ENCODE assay signal across 11 cellular contexts in the genomic region with DNA sequence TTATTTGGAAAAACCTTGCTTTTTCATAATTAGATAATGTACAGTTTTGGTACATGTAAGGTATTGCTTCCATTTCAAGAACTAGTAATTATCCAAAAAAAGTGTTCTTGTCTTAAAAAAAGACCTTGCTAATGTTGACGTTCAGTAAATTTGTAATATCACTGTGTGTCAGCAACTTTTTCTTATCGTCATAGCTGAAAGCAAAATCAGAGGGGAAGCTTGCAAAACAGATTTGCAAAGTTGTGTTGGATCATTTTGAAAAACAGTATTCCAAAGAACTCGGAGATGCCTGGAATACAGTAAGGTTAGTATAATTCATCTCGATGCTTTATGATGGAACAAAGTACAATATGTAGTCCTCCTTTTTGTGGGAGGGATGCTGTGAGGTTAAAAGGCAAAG. TPM values are rescaled to one million over a fixed set of nuclear protein-coding genes. Genes with fewer than 3 reads are reported as not detected.
DNase-seq lines count a peak whose midpoint lies in the region; ATAC-seq, FAIRE-seq and TF ChIP-seq lines count a peak whose summit lies in the region.
"Had no signal": no experiment of that assay in that cellular context is flagged by ENCODE, and none has a peak within 500 bp of the region (broad histone marks: within the 10 kb centered on the region; RNA-seq: fewer than 3 reads in every experiment).

No MANE protein-coding gene starts in this region.

- peaks cover 61% of the 10 kb centered on the region for H3K36me3 Mint-ChIP-seq in activated CD4-positive, alpha-beta memory T cell treated with anti-CD3 and anti-CD28 coated beads, Interleukin-2, amount 10 ng/mL, durations not matched to agents 7 days and 5 days (ENCODE audit: low read depth)
- peaks cover 15% of the 10 kb centered on the region for H3K36me3 Mint-ChIP-seq in type B pancreatic cell

- H3K18ac ChIP-seq in trophoblast cell (ENCODE audit: low read length): no peak overlapping the region

- DNase-seq in left ventricle myocardium inferior (no peak), Right ventricle myocardium inferior (ENCODE audit: missing footprints) (no peak), keratinocyte (ENCODE audit: low read depth, low spot score) (no peak), type B pancreatic cell (ENCODE audit: extremely low spot score, unreplicated experiment) (no peak), trophoblast cell (no peak), GM20000 (ENCODE audit: low spot score) (no peak)
- no peak for DNase-seq in activated CD4-positive, alpha-beta memory T cell treated with anti-CD3 and anti-CD28 coated beads, Interleukin-2, amount 10 ng/mL, durations not matched to agents 7 days and 5 days
- DNase-seq: DMS79, NCI-H345 had no signal

- intact Hi-C loops in left ventricle myocardium inferior (cut with micrococcal nuclease) (loop anchor here (10.0 kb wide), 1 partner anchor 149 kb away; no protein-coding TSS in a partner anchor), Right ventricle myocardium inferior (cut with DNase I) (no loop called here)

- H2BK120ac ChIP-seq in trophoblast cell (ENCODE audit: insufficient read depth, low read length, poor library complexity): no peak overlapping the region

- H3K9ac ChIP-seq in keratinocyte (ENCODE audit: control insufficient read depth, extremely low read depth, insufficient read depth, low read length) (no peak overlapping the region), trophoblast cell (ENCODE audit: low read length) (no peak overlapping the region)

- H4K8ac ChIP-seq in trophoblast cell (ENCODE audit: low read depth, low read length): no peak overlapping the region

- no peaks in the 10 kb centered on the region for H4K20me1 ChIP-seq in keratinocyte (ENCODE audit: control insufficient read depth, extremely low read depth, insufficient read depth, low read length)

- peaks cover 7% of the 10 kb centered on the region for H3K79me1 ChIP-seq in trophoblast cell (ENCODE audit: low read length)

- H3K9me1 ChIP-seq in keratinocyte (ENCODE audit: control insufficient read depth, extremely low read depth, insufficient read depth, low read length): no peaks in the 10 kb centered on the region

- WGBS in trophoblast cell (ENCODE audit: extremely low coverage, insufficient coverage, insufficient read length): no CpG with 5 or more reads among the region's 4 CpGs

- peak overlapping the region; percentile 80 for H3K4me3 ChIP-seq in left ventricle myocardium inferior
- H3K4me3 ChIP-seq in keratinocyte (ENCODE audit: control insufficient read depth in 2 of 3, extremely low read depth in 1 of 3, insufficient read depth in 2 of 3, low read depth in 1 of 3, low read length in 3 of 3): no peak overlapping the region
- H3K4me3 ChIP-seq in trophoblast cell (ENCODE audit: low read depth, low read length): no peak overlapping the region

- H3K27ac Mint-ChIP-seq in activated CD4-positive, alpha-beta memory T cell treated with anti-CD3 and anti-CD28 coated beads, Interleukin-2, amount 10 ng/mL, durations not matched to agents 7 days and 5 days: peak overlapping the region; percentile 98
- H3K27ac Mint-ChIP-seq in type B pancreatic cell: peak overlapping the region; percentile 100

- H3K9me3 Mint-ChIP-seq in activated CD4-positive, alpha-beta memory T cell treated with anti-CD3 and anti-CD28 coated beads, Interleukin-2, amount 10 ng/mL, durations not matched to agents 7 days and 5 days: peaks cover 8% of the 10 kb centered on the region
- no peaks in the 10 kb centered on the region for H3K9me3 Mint-ChIP-seq in type B pancreatic cell

- H4K12ac ChIP-seq in trophoblast cell (ENCODE audit: low read depth, low read length): no peak overlapping the region

- no peak overlapping the region for H2BK12ac ChIP-seq in trophoblast cell (ENCODE audit: low read length)

- CTCF ChIA-PET in activated CD4-positive, alpha-beta memory T cell treated with anti-CD3 and anti-CD28 coated beads, Interleukin-2, amount 10 ng/mL, durations not matched to agents 7 days and 5 days (lab: Charles Lee): interaction anchor here (1.8 kb wide), 1 partner anchor 62 kb away, joined by 10 read pairs; no protein-coding TSS in a partner anchor

- no peak overlapping the region for H2AK5ac ChIP-seq in trophoblast cell (ENCODE audit: low read length)

- peak overlapping the region; percentile 94 for H3K27ac ChIP-seq in left ventricle myocardium inferior (replicated peaks)
- H3K27ac ChIP-seq in keratinocyte (ENCODE audit: control insufficient read depth, insufficient read depth, low read length): no peak overlapping the region
- no peak overlapping the region for H3K27ac ChIP-seq in trophoblast cell (ENCODE audit: low read depth, low read length)

- H3K9me3 ChIP-seq in left ventricle myocardium inferior (replicated peaks) (no peaks in the 10 kb centered on the region), keratinocyte (ENCODE audit: control insufficient read depth, low read depth, low read length) (no peaks in the 10 kb centered on the region), trophoblast cell (ENCODE audit: insufficient read depth, low read depth, low read length) (no peaks in the 10 kb centered on the region)

- H3K79me2 ChIP-seq in keratinocyte (ENCODE audit: control insufficient read depth, insufficient read depth, low read length) (no peaks in the 10 kb centered on the region), trophoblast cell (ENCODE audit: control insufficient read depth, insufficient read depth, low read length, poor library complexity) (peaks cover 4% of the 10 kb centered on the region)

- no peak overlapping the region for H4K91ac ChIP-seq in trophoblast cell (ENCODE audit: low read depth, low read length)

- H3K36me3 ChIP-seq in left ventricle myocardium inferior (peaks cover 20% of the 10 kb centered on the region), keratinocyte (ENCODE audit: control insufficient read depth in 2 of 2, extremely low read depth in 1 of 2, insufficient read depth in 2 of 2, low read length in 2 of 2) (peaks cover 0 to under 1% of the 10 kb centered on the region in 2 experiments), trophoblast cell (ENCODE audit: control insufficient read depth in 1 of 2, insufficient read depth in 2 of 2, low read length in 2 of 2) (peaks cover 2% of the 10 kb centered on the region in 2 experiments)

- H3K14ac ChIP-seq in trophoblast cell (ENCODE audit: low read length): no peak overlapping the region

- dilution Hi-C loops in keratinocyte (cut with MboI; ENCODE audit: extremely low pct_ligation_motif_present, low sequenced_read_pairs): no loop called here

- H3K27me3 Mint-ChIP-seq in activated CD4-positive, alpha-beta memory T cell treated with anti-CD3 and anti-CD28 coated beads, Interleukin-2, amount 10 ng/mL, durations not matched to agents 7 days and 5 days: no peaks in the 10 kb centered on the region
- H3K27me3 Mint-ChIP-seq in type B pancreatic cell: no peaks in the 10 kb centered on the region

- H3K23ac ChIP-seq in trophoblast cell (ENCODE audit: low read length): no peak overlapping the region

- H2AFZ ChIP-seq in keratinocyte (ENCODE audit: control insufficient read depth, low read length) (no peak overlapping the region), trophoblast cell (ENCODE audit: insufficient read depth, low read length, poor library complexity) (no peak overlapping the region)

- no peak overlapping the region for H3K4ac ChIP-seq in trophoblast cell (ENCODE audit: low read depth, low read length)

- peaks cover 59% of the 10 kb centered on the region for H3K4me1 Mint-ChIP-seq in activated CD4-positive, alpha-beta memory T cell treated with anti-CD3 and anti-CD28 coated beads, Interleukin-2, amount 10 ng/mL, durations not matched to agents 7 days and 5 days
- H3K4me1 Mint-ChIP-seq in type B pancreatic cell (ENCODE audit: unreplicated experiment): peaks cover 38% of the 10 kb centered on the region

- peak overlapping the region; percentile 78 for H3K4me2 ChIP-seq in keratinocyte (ENCODE audit: control insufficient read depth, extremely low read depth, insufficient read depth, low read depth, low read length)
- H3K4me2 ChIP-seq in trophoblast cell (ENCODE audit: low read length): no peak overlapping the region

- TF ChIP-seq CTCF in left ventricle myocardium inferior (IDR thresholded peaks at IDR 0.05; ENCODE audit: borderline replicate concordance) (no peak), keratinocyte (optimal IDR thresholded peaks at IDR 0.05 in 1 of 3, IDR thresholded peaks at IDR 0.05 in 1 of 3, conservative IDR thresholded peaks at IDR 0.05 in 1 of 3; ENCODE audit: extremely low read depth in 1 of 3, insufficient read depth in 2 of 3, low read length in 3 of 3) (no peak), type B pancreatic cell (conservative IDR thresholded peaks at IDR 0.05) (no peak), GM20000 (IDR thresholded peaks at IDR 0.05; ENCODE audit: extremely low read depth, missing control alignments) (no peak)

- H3K27me3 ChIP-seq in left ventricle myocardium inferior (ENCODE audit: low read depth): no peaks in the 10 kb centered on the region
- no peaks in the 10 kb centered on the region for H3K27me3 ChIP-seq in keratinocyte (ENCODE audit: control insufficient read depth, extremely low read depth, insufficient read depth, low read length)
- no peaks in the 10 kb centered on the region for H3K27me3 ChIP-seq in trophoblast cell (ENCODE audit: insufficient read depth, low read length)

- no peak overlapping the region for H2BK5ac ChIP-seq in trophoblast cell (ENCODE audit: low read depth, low read length, poor library complexity)

- peak overlapping the region; percentile 86 for H3K4me3 Mint-ChIP-seq in activated CD4-positive, alpha-beta memory T cell treated with anti-CD3 and anti-CD28 coated beads, Interleukin-2, amount 10 ng/mL, durations not matched to agents 7 days and 5 days
- peak overlapping the region; percentile 96 for H3K4me3 Mint-ChIP-seq in type B pancreatic cell

- no peak for FAIRE-seq in keratinocyte (lab: Jason Lieb, UNC)

- ATAC-seq in Right ventricle myocardium inferior (no peak), GM19397 (IDR thresholded peaks at IDR 0.05; ENCODE audit: unreplicated experiment) (no peak)

- H3K4me1 ChIP-seq in left ventricle myocardium inferior: peaks cover 44% of the 10 kb centered on the region
- no peaks in the 10 kb centered on the region for H3K4me1 ChIP-seq in keratinocyte (ENCODE audit: control insufficient read depth, extremely low read depth, insufficient read depth, low read length)
- H3K4me1 ChIP-seq in trophoblast cell (ENCODE audit: control insufficient read depth in 1 of 2, insufficient read depth in 2 of 2, low read length in 2 of 2): peaks cover 1 to 3% of the 10 kb centered on the region in 2 experiments

- POLR2A ChIA-PET in activated CD4-positive, alpha-beta memory T cell treated with anti-CD3 and anti-CD28 coated beads, Interleukin-2, amount 10 ng/mL, durations not matched to agents 7 days and 5 days (lab: Charles Lee): interaction anchor here (1.3 to 3.2 kb wide), 4 partner anchors 7 to 60 kb away, joined by 4 to 23 read pairs (median 14); no protein-coding TSS in a partner anchor

RNA-seq across cellular contexts. Expression of a gene that starts 1.4 kb away (rescaled TPM):
- total RNA-seq in left ventricle myocardium inferior (5.9 TPM), Right ventricle myocardium inferior (4.8 TPM), type B pancreatic cell (ENCODE audit: low replicate concordance) (9.6 and 10.7 TPM in 2 replicates)
- 10 to 100 TPM; 15.2 to 16.1 TPM for total RNA-seq in activated CD4-positive, alpha-beta memory T cell treated with anti-CD3 and anti-CD28 coated beads, Interleukin-2, amount 10 ng/mL, durations not matched to agents 7 days and 5 days
- 3.7 to 6.4 TPM (median 4.2 TPM) in 3 replicates for polyA plus RNA-seq in keratinocyte
- polyA plus RNA-seq in keratinocyte (2011; ENCODE audit: low read depth): 1.4 TPM
- 3.0 and 5.1 TPM in 2 replicates for polyA plus RNA-seq in keratinocyte (2011; cell fraction: cytosol; rRNA removed)
- 5.1 and 5.2 TPM in 2 replicates for polyA plus RNA-seq in keratinocyte (2011; cell fraction: nucleus; rRNA removed)
- polyA plus RNA-seq in keratinocyte (2012; ENCODE audit: low replicate concordance): 4.5 and 4.7 TPM in 2 replicates
- polyA minus RNA-seq in keratinocyte: 9.3 to 23.6 TPM (median 10.1 TPM) in 3 replicates
- 1.3 TPM for polyA minus RNA-seq in keratinocyte (2011; cell fraction: cytosol; rRNA and poly(A)+ RNA removed)
- 8.5 and 13.8 TPM in 2 replicates for polyA minus RNA-seq in keratinocyte (2011; cell fraction: nucleus; rRNA and poly(A)+ RNA removed)
- 3.1 and 3.4 TPM in 2 replicates for polyA plus RNA-seq in trophoblast cell (2013)

RNA-seq across cellular contexts. Expression of a gene that starts 1.5 kb away (rescaled TPM):
- total RNA-seq in left ventricle myocardium inferior (3.9 TPM), Right ventricle myocardium inferior (2.7 TPM), type B pancreatic cell (ENCODE audit: low replicate concordance) (7.1 and 8.0 TPM in 2 replicates)
- 10 to 100 TPM in 1 of 2 experiments, 1 to 10 TPM in 1; 9.4 to 10.4 TPM for total RNA-seq in activated CD4-positive, alpha-beta memory T cell treated with anti-CD3 and anti-CD28 coated beads, Interleukin-2, amount 10 ng/mL, durations not matched to agents 7 days and 5 days
- polyA plus RNA-seq in keratinocyte: 2.3 to 3.6 TPM (median 2.6 TPM) in 3 replicates
- polyA plus RNA-seq in keratinocyte (2011; ENCODE audit: low read depth): 1.0 TPM
- polyA plus RNA-seq in keratinocyte (2011; cell fraction: cytosol; rRNA removed): 1.1 and 2.1 TPM in 2 replicates
- polyA plus RNA-seq in keratinocyte (2011; cell fraction: nucleus; rRNA removed): 3.4 and 4.7 TPM in 2 replicates
- 1.3 and 3.2 TPM in 2 replicates for polyA plus RNA-seq in keratinocyte (2012; ENCODE audit: low replicate concordance)
- polyA minus RNA-seq in keratinocyte: 1.6 to 3.8 TPM (median 1.6 TPM) in 3 replicates
- 2.7 TPM for polyA minus RNA-seq in keratinocyte (2011; cell fraction: cytosol; rRNA and poly(A)+ RNA removed)
- 3.8 and 5.5 TPM in 2 replicates for polyA minus RNA-seq in keratinocyte (2011; cell fraction: nucleus; rRNA and poly(A)+ RNA removed)
- polyA plus RNA-seq in trophoblast cell (2013): 1.6 and 1.9 TPM in 2 replicates

RNA-seq across cellular contexts. Expression of a gene that starts 35.8 kb away (rescaled TPM):
- not detected for total RNA-seq in left ventricle myocardium inferior
- not detected for total RNA-seq in Right ventricle myocardium inferior
- not detected for total RNA-seq in activated CD4-positive, alpha-beta memory T cell treated with anti-CD3 and anti-CD28 coated beads, Interleukin-2, amount 10 ng/mL, durations not matched to agents 7 days and 5 days
- polyA plus RNA-seq in keratinocyte: 0.16 to 0.30 TPM (median 0.28 TPM) in 3 replicates
- 4.9 TPM for polyA plus RNA-seq in keratinocyte (2011; ENCODE audit: low read depth)
- 0.21 and 0.34 TPM in 2 replicates for polyA plus RNA-seq in keratinocyte (2011; cell fraction: cytosol; rRNA removed)
- 0.12 and 0.31 TPM in 2 replicates for polyA plus RNA-seq in keratinocyte (2011; cell fraction: nucleus; rRNA removed)
- polyA plus RNA-seq in keratinocyte (2012; ENCODE audit: low replicate concordance): 0.13 and 2.4 TPM in 2 replicates
- polyA minus RNA-seq in keratinocyte: not detected in 3 replicates
- polyA minus RNA-seq in keratinocyte (2011; cell fraction: cytosol; rRNA and poly(A)+ RNA removed): not detected
- not detected in 2 replicates for polyA minus RNA-seq in keratinocyte (2011; cell fraction: nucleus; rRNA and poly(A)+ RNA removed)
- 0.70 and 1.3 TPM in 2 replicates for total RNA-seq in type B pancreatic cell (ENCODE audit: low replicate concordance)
- 0.04 TPM in 1 of 2 replicates, not detected in the other for polyA plus RNA-seq in trophoblast cell (2013)
- total RNA-seq: myocyte had no signal
